ENCODE assay signal across 12 cellular contexts in the genomic region with DNA sequence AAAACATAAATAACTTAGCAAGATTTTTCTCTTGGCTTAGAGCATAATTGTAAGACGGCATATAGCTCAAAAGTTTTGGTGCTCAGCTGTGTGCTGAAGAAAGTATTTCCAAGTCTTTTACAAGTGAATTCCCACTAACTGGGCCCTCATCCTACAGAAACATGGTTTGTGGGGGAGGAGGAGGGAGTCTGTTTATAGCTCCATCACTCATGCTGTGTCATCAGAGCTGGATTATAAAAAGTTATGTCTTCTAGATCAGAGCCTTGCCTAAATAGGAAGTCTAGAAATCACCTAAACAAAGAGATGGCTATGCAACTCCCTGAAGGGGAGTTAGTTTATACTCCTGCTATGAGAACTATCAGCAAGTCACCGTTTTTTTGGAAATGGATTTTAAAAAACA.
DNase-seq lines count a peak whose midpoint lies in the region; ATAC-seq and TF ChIP-seq lines count a peak whose summit lies in the region.
"Had no signal": no experiment of that assay in that cellular context is flagged by ENCODE, and none has a peak within 500 bp of the region (broad histone marks: within the 10 kb centered on the region; RNA-seq: fewer than 3 reads in every experiment).

No MANE protein-coding gene starts in this region.

- H3K27ac ChIP-seq in heart right ventricle (peak overlapping the region in 3 of 10 donors; percentile 13 to 23 (median 18)), vagina (peak overlapping the region; percentile 28), lower lobe of right lung (no peak overlapping the region)
- H3K27ac ChIP-seq: psoas muscle had no signal

- peak in 1 of 2 donors; percentile 9 for DNase-seq in heart right ventricle
- no peak for DNase-seq in Right ventricle myocardium inferior (ENCODE audit: missing footprints)
- DNase-seq in brain pericyte (ENCODE audit: low read depth, low spot score): peak; percentile 41
- peak; percentile 73 for DNase-seq in left kidney (ENCODE audit: low read depth, low spot score)
- no peak for DNase-seq in vagina (ENCODE audit: extremely low spot score in 2 of 2)
- no peak for DNase-seq in NCI-H69 (lab: John Stamatoyannopoulos, UW)
- no peak for DNase-seq in lower lobe of right lung
- DNase-seq in DMS 273 treated with DMSO at 0.1 percent for 48 hours (lab: John Stamatoyannopoulos, UW): no peak
- DNase-seq: dorsolateral prefrontal cortex, psoas muscle, SHP77 treated with DMSO at 0.1 percent for 48 hours had no signal

- peaks cover 0 to 11% (median 0%) of the 10 kb centered on the region in 9 donors for H3K4me1 ChIP-seq in heart right ventricle
- no peaks in the 10 kb centered on the region for H3K4me1 ChIP-seq in vagina
- no peaks in the 10 kb centered on the region for H3K4me1 ChIP-seq in lower lobe of right lung

- H3K4me3 ChIP-seq in heart right ventricle (no peak overlapping the region), vagina (no peak overlapping the region), lower lobe of right lung (no peak overlapping the region)
- H3K4me3 ChIP-seq: dorsolateral prefrontal cortex, psoas muscle had no signal

- H3K9me3 ChIP-seq in heart right ventricle (no peaks in the 10 kb centered on the region), vagina (no peaks in the 10 kb centered on the region), lower lobe of right lung (no peaks in the 10 kb centered on the region)
- H3K9me3 ChIP-seq: psoas muscle had no signal

- ATAC-seq in heart right ventricle (peak in 6 of 8 donors; percentile 46 to 72 (median 57)), Right ventricle myocardium inferior (no peak), lower lobe of right lung (no peak)
- ATAC-seq: activated T-helper 17 cell treated with anti-CD3 and anti-CD28 coated beads, Interleukin-2, amount 50 U/mL, for 72 hours; psoas muscle had no signal

- TF ChIP-seq CTCF in heart right ventricle (IDR thresholded peaks at IDR 0.05): no peak
- TF ChIP-seq CTCF in vagina (IDR thresholded peaks at IDR 0.05): no peak
- no peak for TF ChIP-seq CTCF in lower lobe of right lung (IDR thresholded peaks at IDR 0.05)

- intact Hi-C loops in heart right ventricle (cut with DNase I): loop anchor here in 1 of 10 donors (5.0 kb wide), 1 partner anchor 154 kb away; no protein-coding TSS in a partner anchor
- intact Hi-C loops in Right ventricle myocardium inferior (cut with DNase I): no loop called here
- intact Hi-C loops in vagina (cut with DNase I): no loop called here
- intact Hi-C loops in lower lobe of right lung (cut with DNase I): no loop called here

- TF ChIP-seq POLR2A in vagina (IDR thresholded peaks at IDR 0.05): no peak

- no peaks in the 10 kb centered on the region for H3K36me3 ChIP-seq in heart right ventricle
- no peaks in the 10 kb centered on the region for H3K36me3 ChIP-seq in vagina
- no peaks in the 10 kb centered on the region for H3K36me3 ChIP-seq in lower lobe of right lung

- WGBS in heart right ventricle, 2 donors: 54 to 56% methylated on average over 2 of the region's 2 CpGs

- H3K27me3 ChIP-seq in heart right ventricle (no peaks in the 10 kb centered on the region), vagina (no peaks in the 10 kb centered on the region), lower lobe of right lung (ENCODE audit: low read depth) (no peaks in the 10 kb centered on the region)
- H3K27me3 ChIP-seq: dorsolateral prefrontal cortex had no signal

Comparison
In these comparisons a context has a peak if more than half of its experiments do, and no peak if none do; other contexts are left out.
1. ATAC-seq: peak in heart right ventricle (6 of 8); none in Right ventricle myocardium inferior (single experiment) and lower lobe of right lung (0 of 2).
2. DNase-seq: peak in brain pericyte (single experiment) and left kidney (single experiment); none in Right ventricle myocardium inferior (single experiment), vagina (0 of 2), NCI-H69 (single experiment), lower lobe of right lung (single experiment) and DMS 273 treated with DMSO at 0.1 percent for 48 hours (single experiment).